In genomic region chr6:28923318-28924102, GRCh38 we compare ENCODE assay signal across 8 cellular contexts. TPM values are rescaled to one million over a fixed set of nuclear protein-coding genes. Genes with fewer than 3 reads are reported as not detected.
DNase-seq lines count a peak whose midpoint lies in the region; ATAC-seq and TF ChIP-seq lines count a peak whose summit lies in the region.

TRIM27 (minus strand) TSS chr6:28923985; CDS start chr6:28923632, 353 bp downstream.

- peak within 1 kb of the TSS; percentile 99 for H3K9ac ChIP-seq in BLaER1

- H3K4me1 ChIP-seq in BLaER1 (peaks cover 45% of the 10 kb centered on the region), right lobe of liver (peaks cover 0 to 24% (median 4%) of the 10 kb centered on the region in 4 donors)

- H3K36me3 ChIP-seq in BLaER1 = peaks cover 37% of the 10 kb centered on the region
- H3K36me3 ChIP-seq in right lobe of liver = peaks cover 0 to 33% (median 20%) of the 10 kb centered on the region in 4 donors

- H3K4me3 ChIP-seq in BLaER1 (peak within 1 kb of the TSS; percentile 99), dorsolateral prefrontal cortex (peak within 1 kb of the TSS; percentile 72 to 100 (median 95)), right lobe of liver (peak within 1 kb of the TSS; percentile 95 to 96 (median 95))

- peak within 1 kb of the TSS; percentile 80 for H3K4me2 ChIP-seq in BLaER1

- peak within 1 kb of the TSS; percentile 99 for H3K27ac ChIP-seq in BLaER1
- peak within 1 kb of the TSS; percentile 57 to 99 (median 94) for H3K27ac ChIP-seq in dorsolateral prefrontal cortex
- peak within 1 kb of the TSS; percentile 97 to 98 (median 98) for H3K27ac ChIP-seq in right lobe of liver

- no CpG with 5 or more reads among the region's 89 CpGs for WGBS in right lobe of liver (ENCODE audit: insufficient coverage, low coverage, low lambda C conversion rate, missing lambda C conversion rate)

- TF ChIP-seq CTCF in dorsolateral prefrontal cortex (IDR thresholded peaks at IDR 0.05 in 54 of 56, conservative IDR thresholded peaks at IDR 0.05 in 2 of 56; ENCODE audit: low read depth in 1 of 56, partially characterized antibody in 56 of 56) = peak in 35 of 56 donors; percentile 4 to 53 (median 26)
- peak in 1 of 4 donors; percentile 7 for TF ChIP-seq CTCF in right lobe of liver (IDR thresholded peaks at IDR 0.05)

- peak; percentile 97 for TF ChIP-seq POLR2A in right lobe of liver (IDR thresholded peaks at IDR 0.05)

- no peaks in the 10 kb centered on the region for H3K9me3 ChIP-seq in BLaER1
- H3K9me3 ChIP-seq in right lobe of liver = no peaks in the 10 kb centered on the region

- H3K27me3 ChIP-seq in BLaER1 = no peaks in the 10 kb centered on the region
- no peaks in the 10 kb centered on the region for H3K27me3 ChIP-seq in dorsolateral prefrontal cortex
- H3K27me3 ChIP-seq in right lobe of liver = no peaks in the 10 kb centered on the region

- DNase-seq in NCI-H524 treated with DMSO at 0.1 percent for 48 hours (lab: John Stamatoyannopoulos, UW) (peak; percentile 39), dorsolateral prefrontal cortex (peak in 9 of 10 donors; percentile 67 to 94 (median 88)), right lobe of liver (peak; percentile 95 to 96 (median 96))
- peak; percentile 64 to 71 for DNase-seq in activated CD4-positive, alpha-beta T cell treated with anti-CD3 and anti-CD28 coated beads, Interleukin-2, amount 50 U/mL, for 24 hours (ENCODE audit: low read depth in 1 of 2, low spot score in 1 of 2)
- DNase-seq in stimulated activated CD4-positive, alpha-beta T cell treated with anti-CD3 and anti-CD28 coated beads, Interleukin-4, amount 100 ng/mL, for 48 hours (ENCODE audit: low read depth in 2 of 2) = peak; percentile 68 to 80

- H4K20me1 ChIP-seq in BLaER1 = peaks cover 39% of the 10 kb centered on the region

- ATAC-seq in GM19043 (IDR thresholded peaks at IDR 0.05; ENCODE audit: low read depth, unreplicated experiment) = peak; percentile 85
- ATAC-seq in HG03342 (IDR thresholded peaks at IDR 0.05; ENCODE audit: unreplicated experiment) = peak; percentile 78
- ATAC-seq in right lobe of liver = peak; percentile 90 to 96 (median 94)

- intact Hi-C loops in dorsolateral prefrontal cortex (cut with DNase I) (loop anchor here (1.0 to 2.0 kb wide), 2 partner anchors 18 to 27 kb away; no protein-coding TSS in a partner anchor), right lobe of liver (cut with DNase I) (no loop called here)

RNA-seq across cellular contexts. Expression of gene TRIM27, which starts in this region (rescaled TPM):
- total RNA-seq in dorsolateral prefrontal cortex (10 to 100 TPM; 31.7 to 61.4 (median 42.6) TPM), right lobe of liver (10 to 100 TPM; 31.5 to 54.8 (median 36.7) TPM)

Comparison
In these comparisons a context has a peak if more than half of its experiments do, and no peak if none do; other contexts are left out.
1. Peak in every context shown above with its lines: DNase-seq, ATAC-seq, H3K4me3 ChIP-seq and H3K27ac ChIP-seq.
2. DNase-seq: peak in every context shown above with its lines; median percentile 96 in right lobe of liver; 88 in dorsolateral prefrontal cortex; 74 in stimulated activated CD4-positive, alpha-beta T cell treated with anti-CD3 and anti-CD28 coated beads, Interleukin-4, amount 100 ng/mL, for 48 hours; 68 in activated CD4-positive, alpha-beta T cell treated with anti-CD3 and anti-CD28 coated beads, Interleukin-2, amount 50 U/mL, for 24 hours; 39 in NCI-H524 treated with DMSO at 0.1 percent for 48 hours.
3. intact Hi-C loops: an anchor here in dorsolateral prefrontal cortex (1.0 to 2.0 kb wide); none called in right lobe of liver.